Comparison of ENCODE assay signal across 15 cellular contexts in the genomic region with DNA sequence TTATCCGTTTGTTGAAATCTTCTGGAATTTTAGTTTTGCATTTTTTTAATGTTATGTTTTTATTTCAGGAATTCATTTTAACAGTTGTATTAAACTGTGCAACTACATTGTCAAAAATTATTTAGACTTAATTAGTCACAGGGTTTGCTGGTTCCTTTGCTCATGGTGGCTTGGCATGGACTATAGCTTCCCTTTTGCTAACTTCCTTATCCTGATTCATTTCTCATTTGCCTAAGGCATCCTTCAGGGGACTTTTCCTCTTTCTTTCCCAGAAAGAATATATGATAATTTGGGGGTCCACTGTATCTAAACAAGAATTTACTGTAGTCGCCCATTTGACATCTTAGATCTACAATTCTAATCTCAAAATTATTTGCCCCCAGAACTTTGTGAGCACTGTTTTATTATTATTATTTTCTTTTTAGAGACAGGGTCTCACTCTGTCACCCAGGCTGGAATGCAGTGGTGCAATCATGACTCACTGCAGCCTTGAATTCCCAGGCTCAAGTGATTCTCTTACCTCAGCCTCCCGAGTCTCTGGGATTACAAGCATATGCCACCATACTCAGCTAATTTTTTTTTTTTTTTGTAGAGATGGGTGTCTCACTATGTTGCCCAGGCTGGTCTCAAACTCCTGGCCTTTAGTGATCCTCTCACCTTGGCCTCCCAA. TPM values are rescaled to one million over a fixed set of nuclear protein-coding genes. Genes with fewer than 3 reads are reported as not detected.
DNase-seq lines count a peak whose midpoint lies in the region; ATAC-seq and TF ChIP-seq lines count a peak whose summit lies in the region.
"Had no signal": no experiment of that assay in that cellular context is flagged by ENCODE, and none has a peak within 500 bp of the region (broad histone marks: within the 10 kb centered on the region; RNA-seq: fewer than 3 reads in every experiment).

No MANE protein-coding gene starts in this region.

- TF ChIP-seq CTCF in cardiac fibroblast (IDR thresholded peaks at IDR 0.05; ENCODE audit: low read depth, low read length) (no peak), left lung (IDR thresholded peaks at IDR 0.05) (no peak)

- in situ Hi-C loops in Caki2 (cut with HindIII; ENCODE audit: low pct_unique_long_range_greater_than_20kb, low sequenced_read_pairs), result no loop called here

- ATAC-seq in left lung (peak; percentile 47), HG02759 (IDR thresholded peaks at IDR 0.05; ENCODE audit: unreplicated experiment) (no peak)
- ATAC-seq: activated T-cell treated with anti-CD3 and anti-CD28 coated beads, Interleukin-2, amount 50 U/mL, for 72 hours; GM12878; right cardiac atrium had no signal

- peak; percentile 11 for DNase-seq in Caki2 (ENCODE audit: low read depth)
- DNase-seq in LHCN-M2 (ENCODE audit: low read depth), result peak; percentile 65
- DNase-seq in cardiac fibroblast (ENCODE audit: low read depth in 2 of 2), result peak; percentile 74 to 91
- no peak for DNase-seq in left lung
- DNase-seq in T-helper 9 cell, result no peak
- DNase-seq in T-helper 1 cell, result no peak
- DNase-seq in activated T-cell treated with anti-CD3 and anti-CD28 coated beads, Interleukin-2, amount 50 U/mL, for 48 hours, result no peak
- DNase-seq: activated T-cell treated with anti-CD3 and anti-CD28 coated beads, Interleukin-2, amount 50 U/mL, for 72 hours; NCI-H1694 treated with DMSO at 0.1 percent for 48 hours; tibial artery had no signal

- no peaks in the 10 kb centered on the region for H3K27me3 ChIP-seq in left lung
- H3K27me3 ChIP-seq: hepatocyte, tibial artery had no signal

- peaks cover 0 to 11% of the 10 kb centered on the region in 2 donors for H3K36me3 ChIP-seq in left lung

- H3K4me3 ChIP-seq in cardiac fibroblast (replicated peaks in 1 of 2; ENCODE audit: low read depth in 2 of 2, low read length in 2 of 2) (no peak overlapping the region), left lung (no peak overlapping the region)
- H3K4me3 ChIP-seq: GM12878, hepatocyte, tibial artery had no signal

- no peak overlapping the region for H3K27ac ChIP-seq in left lung
- H3K27ac ChIP-seq: hepatocyte, HL-60, tibial artery had no signal

- H3K9me3 ChIP-seq in left lung, result no peaks in the 10 kb centered on the region
- H3K9me3 ChIP-seq: tibial artery had no signal

- no peaks in the 10 kb centered on the region for H3K4me1 ChIP-seq in left lung
- H3K4me1 ChIP-seq: tibial artery had no signal

- intact Hi-C loops in left lung (cut with DNase I), result no loop called here

RNA-seq across cellular contexts. Expression of a gene that starts 13.9 kb away (rescaled TPM):
- 20.1 and 23.6 TPM in 2 replicates for total RNA-seq in Caki2 (2014; rRNA removed; shearing (Covaris generic); ENCODE audit: low replicate concordance)
- total RNA-seq in LHCN-M2 (2014; rRNA removed) (59.4 and 62.5 TPM in 2 replicates), left lung (10 to 100 TPM; 12.0 to 13.5 TPM)
- polyA plus RNA-seq in LHCN-M2 (2012), result 9.5 TPM

Comparison
In these comparisons a context has a peak if more than half of its experiments do, and no peak if none do; other contexts are left out.
1. DNase-seq: peak in Caki2 (single experiment), LHCN-M2 (single experiment) and cardiac fibroblast (2 of 2); none in left lung (0 of 2), T-helper 9 cell (single experiment), T-helper 1 cell (0 of 5) and activated T-cell treated with anti-CD3 and anti-CD28 coated beads, Interleukin-2, amount 50 U/mL, for 48 hours (0 of 2).